In genomic region chr6:44312901-44313788, GRCh38 we compare ENCODE assay signal across 8 cellular contexts. TPM values are rescaled to one million over a fixed set of nuclear protein-coding genes. Genes with fewer than 3 reads are reported as not detected.
DNase-seq lines count a peak whose midpoint lies in the region; ATAC-seq, FAIRE-seq and TF ChIP-seq lines count a peak whose summit lies in the region.

Gene AARS2 (minus strand): TSS chr6:44313347. CDS start chr6:44313323, 24 bp downstream.

- H3K27ac ChIP-seq in VCaP (peak within 1 kb of the TSS; percentile 83), breast epithelium (peak within 1 kb of the TSS; percentile 85 to 87), small intestine (ENCODE audit: low read depth in 1 of 2, low read length in 1 of 2) (peak within 1 kb of the TSS; percentile 16 to 82)

- H3K36me3 ChIP-seq in breast epithelium (no peaks in the 10 kb centered on the region), small intestine (ENCODE audit: control insufficient read depth in 2 of 2, insufficient read depth in 2 of 2, low read length in 2 of 2) (no peaks in the 10 kb centered on the region)

- TF ChIP-seq CTCF in VCaP (conservative IDR thresholded peaks at IDR 0.05) (peak; percentile 100), breast epithelium (IDR thresholded peaks at IDR 0.05) (peak; percentile 66 to 91 (median 87))

- no peaks in the 10 kb centered on the region for H3K9me3 ChIP-seq in breast epithelium
- H3K9me3 ChIP-seq in small intestine (ENCODE audit: control insufficient read depth, low read depth): no peaks in the 10 kb centered on the region

- H3K27me3 ChIP-seq in breast epithelium (no peaks in the 10 kb centered on the region), small intestine (ENCODE audit: control insufficient read depth in 2 of 2, insufficient read depth in 2 of 2, low read length in 2 of 2) (no peaks in the 10 kb centered on the region)

- peaks cover 3 to 7% of the 10 kb centered on the region in 2 donors for H3K4me1 ChIP-seq in breast epithelium
- H3K4me1 ChIP-seq in small intestine (ENCODE audit: control insufficient read depth in 2 of 2, insufficient read depth in 1 of 2, low read depth in 1 of 2, low read length in 1 of 2): peaks cover 3 to 12% of the 10 kb centered on the region in 2 donors

- WGBS in small intestine, 3 donors: 1 to 2% (median 1%) methylated on average over 51 to 52 of the region's 52 CpGs

- DNase-seq in AG08395 (ENCODE audit: low spot score): peak; percentile 91
- DNase-seq in NCI-H2171 treated with DMSO at 0.1 percent for 48 hours (lab: John Stamatoyannopoulos, UW): peak; percentile 82
- DNase-seq in breast epithelium (ENCODE audit: low spot score in 2 of 2): peak; percentile 61 to 87
- peak; percentile 93 for DNase-seq in iPS-NIHi11 (ENCODE audit: low spot score)
- peak; percentile 87 for DNase-seq in small intestine

- FAIRE-seq in small intestine (lab: Jason Lieb, UNC): no peak

- intact Hi-C loops in breast epithelium (cut with DNase I; ENCODE audit: low total_unique reads): no loop called here

- H3K4me3 ChIP-seq in breast epithelium: peak within 1 kb of the TSS; percentile 88 to 100 (median 95)
- peak within 1 kb of the TSS; percentile 81 to 82 for H3K4me3 ChIP-seq in small intestine (ENCODE audit: low read depth in 1 of 2, low read length in 2 of 2)

- TF ChIP-seq POLR2A in breast epithelium (IDR thresholded peaks at IDR 0.05): peak; percentile 23

- peak; percentile 88 for ATAC-seq in GM18867 (IDR thresholded peaks at IDR 0.05; ENCODE audit: unreplicated experiment)
- ATAC-seq in HG03103 (IDR thresholded peaks at IDR 0.05; ENCODE audit: low read depth, unreplicated experiment): peak; percentile 79

RNA-seq across cellular contexts. Expression of gene AARS2, which starts in this region (rescaled TPM):
- 10 to 100 TPM in 2 of 3 donors, 1 to 10 TPM in 1; 6.9 to 16.5 (median 12.8) TPM for total RNA-seq in breast epithelium
- 10 to 100 TPM in 1 of 3 donors, 1 to 10 TPM in 2; 3.2 to 11.4 (median 6.7) TPM for polyA plus RNA-seq in small intestine

Comparison
In these comparisons a context has a peak if more than half of its experiments do, and no peak if none do; other contexts are left out.
1. Peak in every context shown above with its lines: DNase-seq, ATAC-seq, H3K4me3 ChIP-seq and H3K27ac ChIP-seq.